Comparison of ENCODE assay signal across 17 cellular contexts in genomic region chr15:77335298-77335697, GRCh38.
DNase-seq lines count a peak whose midpoint lies in the region; ATAC-seq and TF ChIP-seq lines count a peak whose summit lies in the region.
"Had no signal": no experiment of that assay in that cellular context is flagged by ENCODE, and none has a peak within 500 bp of the region (broad histone marks: within the 10 kb centered on the region; RNA-seq: fewer than 3 reads in every experiment).

No MANE protein-coding gene starts in this region.

- H3K4me1 ChIP-seq in adrenal gland (replicated peaks in 1 of 2) (peaks cover 8% of the 10 kb centered on the region in 2 donors), gastrocnemius medialis (peaks cover 6 to 14% of the 10 kb centered on the region in 2 donors)
- H3K4me1 ChIP-seq: BLaER1, colonic mucosa, prostate gland had no signal

- no peak for TF ChIP-seq POLR2A in adrenal gland (IDR thresholded peaks at IDR 0.05)
- no peak for TF ChIP-seq POLR2A in gastrocnemius medialis (IDR thresholded peaks at IDR 0.05)

- TF ChIP-seq CTCF in adrenal gland (IDR thresholded peaks at IDR 0.05) (no peak), gastrocnemius medialis (IDR thresholded peaks at IDR 0.05 in 4 of 5, conservative IDR thresholded peaks at IDR 0.05 in 1 of 5) (no peak)

- ATAC-seq in gastrocnemius medialis, result peak in 1 of 2 donors; percentile 52
- ATAC-seq in HG02938 (IDR thresholded peaks at IDR 0.05; ENCODE audit: unreplicated experiment), result no peak
- ATAC-seq: activated CD8-positive, alpha-beta T cell treated with anti-CD3 and anti-CD28 coated beads, Interleukin-2, amount 10 ng/mL, durations not matched to agents 7 days and 5 days had no signal

- H3K9me3 ChIP-seq in adrenal gland (replicated peaks in 1 of 3) (no peaks in the 10 kb centered on the region), gastrocnemius medialis (no peaks in the 10 kb centered on the region)
- H3K9me3 ChIP-seq: BLaER1, colonic mucosa, prostate gland had no signal

- intact Hi-C loops in adrenal gland (cut with DNase I), result no loop called here
- intact Hi-C loops in head of caudate nucleus (cut with DNase I), result no loop called here
- intact Hi-C loops in gastrocnemius medialis (cut with DNase I; ENCODE audit: low total_unique reads), result no loop called here

- in situ Hi-C loops in gastrocnemius medialis (cut with MboI; ENCODE audit: low sequenced_read_pairs in 4 of 4), result no loop called here

- H3K27ac ChIP-seq in adrenal gland (no peak overlapping the region), gastrocnemius medialis (no peak overlapping the region)
- H3K27ac ChIP-seq: BLaER1, colonic mucosa, hepatocyte, prostate gland had no signal

- no peaks in the 10 kb centered on the region for H3K27me3 ChIP-seq in adrenal gland
- H3K27me3 ChIP-seq in gastrocnemius medialis, result no peaks in the 10 kb centered on the region
- H3K27me3 ChIP-seq: BLaER1, colonic mucosa, hepatocyte had no signal

- H3K36me3 ChIP-seq in adrenal gland (replicated peaks in 1 of 2) (no peaks in the 10 kb centered on the region), gastrocnemius medialis (no peaks in the 10 kb centered on the region)
- H3K36me3 ChIP-seq: BLaER1, colonic mucosa, prostate gland had no signal

- DNase-seq in NCI-H1105 (lab: John Stamatoyannopoulos, UW), result peak; percentile 38
- peak; percentile 59 to 90 (median 78) for DNase-seq in adrenal gland
- DNase-seq in head of caudate nucleus, result peak in 28 of 42 donors; percentile 13 to 78 (median 30)
- DNase-seq in gastrocnemius medialis, result peak; percentile 8 to 33
- DNase-seq in MV-4-11 (lab: John Stamatoyannopoulos, UW), result no peak
- no peak for DNase-seq in iPS-NIHi11 (ENCODE audit: low spot score)
- DNase-seq: activated CD8-positive, alpha-beta T cell treated with anti-CD3 and anti-CD28 coated beads, Interleukin-2, amount 10 ng/mL, durations not matched to agents 7 days and 5 days; amniotic stem cell; colonic mucosa; Kasumi-1; naive B cell; NCI-H1694; NCI-H526 treated with DMSO at 0.1 percent for 48 hours had no signal

- H3K4me3 ChIP-seq in adrenal gland, result no peak overlapping the region
- no peak overlapping the region for H3K4me3 ChIP-seq in gastrocnemius medialis
- H3K4me3 ChIP-seq: BLaER1, colonic mucosa, hepatocyte, prostate gland had no signal

- 33 to 41% (median 37%) methylated on average over 4 of the region's 4 CpGs for WGBS in adrenal gland, 4 donors

Comparison
In these comparisons a context has a peak if more than half of its experiments do, and no peak if none do; other contexts are left out.
1. DNase-seq: peak in NCI-H1105 (single experiment), adrenal gland (7 of 7), head of caudate nucleus (28 of 42) and gastrocnemius medialis (2 of 2); none in MV-4-11 (single experiment) and iPS-NIHi11 (single experiment).